Comparison of ENCODE assay signal across 19 cellular contexts in genomic region chr9:136247947-136248637, GRCh38. TPM values are rescaled to one million over a fixed set of nuclear protein-coding genes. Genes with fewer than 3 reads are reported as not detected.
"Had no signal": no experiment of that assay in that cellular context is flagged by ENCODE, and none has a peak within 500 bp of the region (broad histone marks: within the 10 kb centered on the region; RNA-seq: fewer than 3 reads in every experiment).

No MANE protein-coding gene starts in this region.

- H3K9me3 Mint-ChIP-seq: activated naive CD4-positive, alpha-beta T cell treated with anti-CD3 and anti-CD28 coated beads for 36 hours; activated T-helper 17 cell treated with anti-CD3 and anti-CD28 coated beads, Interleukin-2, amount 50 U/mL, for 72 hours; dendritic cell treated with granulocyte-macrophage colony-stimulating factor and Interleukin-4, amounts not matched to agents 40 ng/mL and 50 ng/mL, for 4 days; immature natural killer cell; natural killer cell treated with Interleukin-12 subunit alpha and Interleukin-12 subunit beta and Interleukin-15 and Interleukin-18, amount 100 ng/mL, for 72 hours; stimulated activated naive CD8-positive, alpha-beta T cell treated with anti-CD3 and anti-CD28 coated beads, Interleukin-15, Interleukin-2, amounts not matched to agents 100 ng/mL and 50 ng/mL, for 24 hours had no signal

- H3K27ac Mint-ChIP-seq: activated CD8-positive, alpha-beta T cell treated with anti-CD3 and anti-CD28 coated beads, Interleukin-2, amount 10 ng/mL, durations not matched to agents 7 days and 5 days; activated naive CD4-positive, alpha-beta T cell treated with anti-CD3 and anti-CD28 coated beads for 36 hours; activated T-helper 17 cell treated with anti-CD3 and anti-CD28 coated beads, Interleukin-2, amount 50 U/mL, for 72 hours; dendritic cell treated with granulocyte-macrophage colony-stimulating factor and Interleukin-4, amounts not matched to agents 40 ng/mL and 50 ng/mL, for 4 days; natural killer cell treated with Interleukin-12 subunit alpha and Interleukin-12 subunit beta and Interleukin-15 and Interleukin-18, amount 100 ng/mL, for 72 hours had no signal

- DNase-seq: activated CD4-positive, alpha-beta T cell treated with anti-CD3 and anti-CD28 coated beads for 48 hours; activated CD8-positive, alpha-beta memory T cell treated with anti-CD3 and anti-CD28 coated beads, Interleukin-2, amount 50 U/mL, for 48 hours; activated CD8-positive, alpha-beta T cell treated with anti-CD3 and anti-CD28 coated beads, Interleukin-2, amount 10 ng/mL, durations not matched to agents 7 days and 5 days; activated naive CD4-positive, alpha-beta T cell treated with anti-CD3 and anti-CD28 coated beads for 36 hours; central memory CD4-positive, alpha-beta T cell; hypothalamus; immature natural killer cell; stimulated activated CD4-positive, alpha-beta T cell treated with anti-CD3 and anti-CD28 coated beads, Interleukin-15, amount 100 ng/mL, for 24 hours; stimulated activated CD4-positive, alpha-beta T cell treated with anti-CD3 and anti-CD28 coated beads, Interleukin-4, amount 100 ng/mL, for 24 hours; T1000 had no signal

- H3K27me3 Mint-ChIP-seq: activated T-helper 17 cell treated with anti-CD3 and anti-CD28 coated beads, Interleukin-2, amount 50 U/mL, for 72 hours; natural killer cell treated with Interleukin-12 subunit alpha and Interleukin-12 subunit beta and Interleukin-15 and Interleukin-18, amount 100 ng/mL, for 72 hours; stimulated activated naive CD8-positive, alpha-beta T cell treated with anti-CD3 and anti-CD28 coated beads, Interleukin-15, Interleukin-2, amounts not matched to agents 100 ng/mL and 50 ng/mL, for 24 hours had no signal

- H3K36me3 Mint-ChIP-seq: immature natural killer cell had no signal

- H3K4me3 Mint-ChIP-seq: activated CD8-positive, alpha-beta T cell treated with anti-CD3 and anti-CD28 coated beads, Interleukin-2, amount 10 ng/mL, durations not matched to agents 7 days and 5 days; activated naive CD4-positive, alpha-beta T cell treated with anti-CD3 and anti-CD28 coated beads for 36 hours; activated T-helper 17 cell treated with anti-CD3 and anti-CD28 coated beads, Interleukin-2, amount 50 U/mL, for 72 hours; dendritic cell treated with granulocyte-macrophage colony-stimulating factor and Interleukin-4, amounts not matched to agents 40 ng/mL and 50 ng/mL, for 4 days; natural killer cell treated with Interleukin-12 subunit alpha and Interleukin-12 subunit beta and Interleukin-15 and Interleukin-18, amount 100 ng/mL, for 72 hours; stimulated activated naive CD8-positive, alpha-beta T cell treated with anti-CD3 and anti-CD28 coated beads, Interleukin-15, Interleukin-2, amounts not matched to agents 100 ng/mL and 50 ng/mL, for 24 hours had no signal

RNA-seq across cellular contexts. Expression of gene LHX3, which starts 43.2 kb away (rescaled TPM):
- total RNA-seq: activated naive CD4-positive, alpha-beta T cell treated with anti-CD3 and anti-CD28 coated beads for 36 hours; glomerular endothelial cell; osteocyte; skeletal muscle tissue; ureter had no signal
- polyA plus RNA-seq: esophagus, immature natural killer cell had no signal

RNA-seq across cellular contexts. Expression of gene CCDC187, which starts 55.8 kb away (rescaled TPM):
- total RNA-seq: activated CD8-positive, alpha-beta T cell treated with anti-CD3 and anti-CD28 coated beads, Interleukin-2, amount 10 ng/mL, durations not matched to agents 7 days and 5 days; activated naive CD4-positive, alpha-beta T cell treated with anti-CD3 and anti-CD28 coated beads for 36 hours; glomerular endothelial cell; natural killer cell treated with Interleukin-12 subunit alpha and Interleukin-12 subunit beta and Interleukin-15 and Interleukin-18, amount 100 ng/mL, for 72 hours; osteocyte had no signal
- polyA plus RNA-seq: esophagus, immature natural killer cell had no signal
